1 cellular context compared by ENCODE assay signal in genomic region chr17:68190495-68190894, GRCh38.
TF ChIP-seq lines count a peak whose summit lies in the region.

No MANE protein-coding gene starts in this region.

TF ChIP-seq in K562, 482 proteins besides CTCF, POLR2A, EP300 and RAD21 (continued from another document):
- no peak for TF ChIP-seq ZNF717 (CRISPR knock-in tag; IDR thresholded peaks at IDR 0.05)
- TF ChIP-seq HIVEP1 (CRISPR knock-in tag; IDR thresholded peaks at IDR 0.05), result no peak
- no peak for TF ChIP-seq HMG20B (CRISPR knock-in tag; IDR thresholded peaks at IDR 0.05)
- no peak for TF ChIP-seq ESRRB (CRISPR knock-in tag; IDR thresholded peaks at IDR 0.05; ENCODE audit: borderline replicate concordance)
- TF ChIP-seq THAP12 (CRISPR knock-in tag; IDR thresholded peaks at IDR 0.05), result no peak
- no peak for TF ChIP-seq ZNF3 (CRISPR knock-in tag; IDR thresholded peaks at IDR 0.05)
- TF ChIP-seq PRDM10 (IDR thresholded peaks at IDR 0.05; ENCODE audit: partially characterized antibody), result no peak
- TF ChIP-seq CXXC5 (CRISPR knock-in tag; IDR thresholded peaks at IDR 0.05), result no peak
- no peak for TF ChIP-seq ETS1 (conservative IDR thresholded peaks at IDR 0.05; ENCODE audit: control insufficient read depth, low read depth, low read length)
- no peak for TF ChIP-seq HBP1 (CRISPR knock-in tag; IDR thresholded peaks at IDR 0.05)
- no peak for TF ChIP-seq ZNF445 (CRISPR knock-in tag; IDR thresholded peaks at IDR 0.05; ENCODE audit: low read depth)
- TF ChIP-seq ZNF431 (CRISPR knock-in tag; IDR thresholded peaks at IDR 0.05), result peak; percentile 97
